ENCODE assay signal across 10 cellular contexts in genomic region chr6:36095497-36096391, GRCh38. TPM values are rescaled to one million over a fixed set of nuclear protein-coding genes. Genes with fewer than 3 reads are reported as not detected.
DNase-seq lines count a peak whose midpoint lies in the region; ATAC-seq and TF ChIP-seq lines count a peak whose summit lies in the region.
"Had no signal": no experiment of that assay in that cellular context is flagged by ENCODE, and none has a peak within 500 bp of the region (broad histone marks: within the 10 kb centered on the region; RNA-seq: fewer than 3 reads in every experiment).

No MANE protein-coding gene starts in this region.

- no peak overlapping the region for H3K4me3 Mint-ChIP-seq in CD4-positive, alpha-beta T cell
- H3K4me3 Mint-ChIP-seq in WTC11, result no peak overlapping the region

- POLR2A ChIA-PET in CD4-positive, alpha-beta T cell (lab: Charles Lee), result interaction anchor here (1.1 to 6.0 kb wide), 5 partner anchors 9 to 341 kb away, joined by 4 to 57 read pairs (median 8); partner anchors contain the start of genes MAPK13 and MAPK14
- POLR2A ChIA-PET in WTC11 (lab: Charles Lee), result interaction anchor here (0.6 kb wide), 1 partner anchor 302 kb away, joined by 3 read pairs; no protein-coding TSS in a partner anchor

- no peak for ATAC-seq in CD4-positive, alpha-beta T cell (ENCODE audit: poor library complexity)
- ATAC-seq in GM21723 (IDR thresholded peaks at IDR 0.05; ENCODE audit: unreplicated experiment) (peak; percentile 23), WTC11 (no peak), HG02588 (IDR thresholded peaks at IDR 0.05; ENCODE audit: unreplicated experiment) (no peak), GM21390 (IDR thresholded peaks at IDR 0.05; ENCODE audit: unreplicated experiment) (no peak), GM21825 (IDR thresholded peaks at IDR 0.05; ENCODE audit: unreplicated experiment) (no peak)

- H3K36me3 Mint-ChIP-seq in CD4-positive, alpha-beta T cell (ENCODE audit: low read depth), result peaks cover 34% of the 10 kb centered on the region
- no peaks in the 10 kb centered on the region; the same call in 1 of the 2 replicates for H3K36me3 Mint-ChIP-seq in WTC11

- peak overlapping the region; percentile 78 for H3K27ac Mint-ChIP-seq in CD4-positive, alpha-beta T cell
- no peak overlapping the region for H3K27ac Mint-ChIP-seq in WTC11

- H3K27me3 ChIP-seq in CD4-positive, alpha-beta T cell (ENCODE audit: control insufficient read depth, insufficient read depth, low read length), result no peaks in the 10 kb centered on the region
- no peaks in the 10 kb centered on the region for H3K27me3 ChIP-seq in mucosa of rectum (ENCODE audit: control insufficient read depth in 2 of 2, insufficient read depth in 2 of 2, low read length in 2 of 2)
- H3K27me3 ChIP-seq: ascending aorta had no signal

- intact Hi-C loops in CD4-positive, alpha-beta T cell (cut with DNase I, micrococcal nuclease), result loop anchor here (1.0 to 10.0 kb wide), 5 partner anchors 19 to 259 kb away; partner anchors contain the start of genes MAPK14 (in 2 of the 2), BRPF3 (in 1 of the 2) and MAPK13 (in 1 of the 2)

- peak overlapping the region; percentile 14 to 64 for H3K9ac ChIP-seq in mucosa of rectum (ENCODE audit: low read depth in 1 of 2, low read length in 2 of 2)
- H3K9ac ChIP-seq: parathyroid adenoma had no signal

- H3K4me1 Mint-ChIP-seq in CD4-positive, alpha-beta T cell (ENCODE audit: low read depth), result peaks cover 54% of the 10 kb centered on the region
- peaks cover 11% of the 10 kb centered on the region for H3K4me1 Mint-ChIP-seq in WTC11

- DNase-seq in CD4-positive, alpha-beta T cell, result no peak
- DNase-seq in WTC11 (ENCODE audit: low spot score), result no peak
- DNase-seq in stimulated activated CD4-positive, alpha-beta T cell treated with anti-CD3 and anti-CD28 coated beads, Interleukin-2, amount 100 ng/mL, for 24 hours, result no peak

- H3K9me3 ChIP-seq in CD4-positive, alpha-beta T cell (ENCODE audit: control insufficient read depth, low read length), result no peaks in the 10 kb centered on the region
- H3K9me3 ChIP-seq in mucosa of rectum (ENCODE audit: control insufficient read depth in 2 of 2, low read length in 2 of 2), result no peaks in the 10 kb centered on the region
- H3K9me3 ChIP-seq: ascending aorta had no signal

- H3K27me3 Mint-ChIP-seq in CD4-positive, alpha-beta T cell, result no peaks in the 10 kb centered on the region
- no peaks in the 10 kb centered on the region for H3K27me3 Mint-ChIP-seq in WTC11 (ENCODE audit: low read depth)

- H3K9me3 Mint-ChIP-seq in CD4-positive, alpha-beta T cell, result no peaks in the 10 kb centered on the region
- no peaks in the 10 kb centered on the region for H3K9me3 Mint-ChIP-seq in WTC11

- CTCF ChIA-PET in CD4-positive, alpha-beta T cell (lab: Charles Lee), result interaction anchor here (0.5 to 5.0 kb wide), 19 partner anchors 10 to 458 kb away, joined by 3 to 77 read pairs (median 5); partner anchors contain the start of genes BRPF3, MAPK13, MAPK14 and SLC26A8
- CTCF ChIA-PET in WTC11 (lab: Charles Lee), result interaction anchor here (0.6 to 3.5 kb wide), 8 partner anchors 13 to 271 kb away, joined by 3 to 37 read pairs (median 4); partner anchors contain the start of gene MAPK14

- H3K4me1 ChIP-seq in mucosa of rectum (ENCODE audit: control insufficient read depth in 2 of 2, insufficient read depth in 2 of 2, low read length in 2 of 2), result peaks cover 10 to 28% of the 10 kb centered on the region in 2 donors
- H3K4me1 ChIP-seq: parathyroid adenoma had no signal

- peaks cover 9 to 13% of the 10 kb centered on the region in 2 donors for H3K36me3 ChIP-seq in mucosa of rectum (ENCODE audit: control insufficient read depth in 2 of 2, insufficient read depth in 2 of 2, low read length in 2 of 2)

- H3K27ac ChIP-seq in CD4-positive, alpha-beta T cell (ENCODE audit: low read depth, low read length), result no peak overlapping the region
- peak overlapping the region; percentile 84 to 87 for H3K27ac ChIP-seq in mucosa of rectum (ENCODE audit: low read depth in 2 of 2, low read length in 2 of 2)
- H3K27ac ChIP-seq: parathyroid adenoma had no signal

- peak; percentile 49 for TF ChIP-seq CTCF in CD4-positive, alpha-beta T cell (IDR thresholded peaks at IDR 0.05)
- peak; percentile 34; the same call in 1 of the 2 replicates for TF ChIP-seq CTCF in WTC11 (IDR thresholded peaks at IDR 0.05)

- peak overlapping the region; percentile 34 to 46 for H3K4me3 ChIP-seq in mucosa of rectum (ENCODE audit: low read length in 2 of 2)
- H3K4me3 ChIP-seq: ascending aorta had no signal

TF ChIP-seq in WTC11, 78 proteins besides CTCF, POLR2A, EP300 and RAD21:
- TF ChIP-seq MXD4 (CRISPR knock-in tag; IDR thresholded peaks at IDR 0.05; ENCODE audit: borderline replicate concordance) (no peak), KAT7 (CRISPR knock-in tag; IDR thresholded peaks at IDR 0.05; ENCODE audit: borderline replicate concordance) (no peak), GABPB1 (CRISPR knock-in tag; IDR thresholded peaks at IDR 0.05) (peak; percentile 51; the same call in 1 of the 2 replicates)

RNA-seq across cellular contexts. Expression of gene MAPK13, which starts 34.6 kb away (rescaled TPM):
- total RNA-seq in CD4-positive, alpha-beta T cell, result 10 to 100 TPM; 58.5 to 63.5 TPM
- total RNA-seq in WTC11 (2021), result 13.6 to 17.8 TPM (median 17.0 TPM) in 3 replicates
